ENCODE assay signal across 8 cellular contexts in the genomic region with DNA sequence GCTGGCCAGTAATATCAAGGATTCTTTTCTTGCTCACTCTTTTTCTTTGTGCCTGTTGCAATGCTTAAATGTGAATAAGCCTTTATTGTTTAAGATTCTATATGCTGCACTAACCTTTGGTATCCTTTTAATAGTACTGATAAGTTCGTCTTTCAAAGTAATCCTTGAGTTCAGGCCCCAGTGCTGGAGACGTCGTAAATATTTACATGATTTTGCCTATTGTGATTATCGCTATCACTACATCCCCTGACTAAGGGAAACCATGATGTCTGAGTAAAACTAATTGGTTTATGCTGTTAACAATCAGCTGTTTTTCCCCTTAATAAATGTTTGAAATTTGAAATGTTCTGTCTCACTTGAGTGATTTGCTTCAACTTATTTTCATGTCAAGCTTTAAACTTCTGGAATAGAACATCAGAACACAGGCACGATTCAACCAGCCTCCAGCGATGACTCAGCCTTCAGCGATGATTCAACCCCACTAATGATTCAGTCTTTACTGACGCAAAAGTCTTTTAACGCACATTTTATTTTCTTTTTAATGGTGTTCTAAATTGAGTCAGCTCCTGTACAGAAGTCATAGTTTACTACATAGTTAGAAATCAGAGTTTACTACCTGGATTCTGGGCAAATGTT. TPM values are rescaled to one million over a fixed set of nuclear protein-coding genes. Genes with fewer than 3 reads are reported as not detected.
DNase-seq lines count a peak whose midpoint lies in the region; ATAC-seq, FAIRE-seq and TF ChIP-seq lines count a peak whose summit lies in the region.

No MANE protein-coding gene starts in this region.

- no peak for TF ChIP-seq CTCF in lower lobe of right lung (IDR thresholded peaks at IDR 0.05)

- peaks cover 6% of the 10 kb centered on the region for H3K9me3 Mint-ChIP-seq in activated T-helper 17 cell treated with anti-CD3 and anti-CD28 coated beads, Interleukin-2, amount 50 U/mL, for 72 hours

- peak; percentile 76 for FAIRE-seq in frontal cortex (lab: Jason Lieb, UNC)

- H3K36me3 ChIP-seq in lower lobe of right lung, result no peaks in the 10 kb centered on the region

- no peak overlapping the region for H3K27ac ChIP-seq in lower lobe of right lung

- H3K4me1 Mint-ChIP-seq in activated T-helper 17 cell treated with anti-CD3 and anti-CD28 coated beads, Interleukin-2, amount 50 U/mL, for 72 hours, result peaks cover 28% of the 10 kb centered on the region

- ATAC-seq in activated T-helper 17 cell treated with anti-CD3 and anti-CD28 coated beads, Interleukin-2, amount 50 U/mL, for 72 hours (replicated peaks), result peak; percentile 83
- ATAC-seq in GM21786 (IDR thresholded peaks at IDR 0.05; ENCODE audit: unreplicated experiment), result no peak
- no peak for ATAC-seq in lower lobe of right lung

- intact Hi-C loops in lower lobe of right lung (cut with DNase I), result no loop called here

- H3K4me3 ChIP-seq in lower lobe of right lung, result no peak overlapping the region

- H3K4me3 Mint-ChIP-seq in activated T-helper 17 cell treated with anti-CD3 and anti-CD28 coated beads, Interleukin-2, amount 50 U/mL, for 72 hours, result peak overlapping the region; percentile 81

- H3K4me1 ChIP-seq in lower lobe of right lung, result peaks cover 15% of the 10 kb centered on the region

- H3K27me3 Mint-ChIP-seq in activated T-helper 17 cell treated with anti-CD3 and anti-CD28 coated beads, Interleukin-2, amount 50 U/mL, for 72 hours, result no peaks in the 10 kb centered on the region

- H3K27me3 ChIP-seq in lower lobe of right lung (ENCODE audit: low read depth), result no peaks in the 10 kb centered on the region

- H3K36me3 Mint-ChIP-seq in activated T-helper 17 cell treated with anti-CD3 and anti-CD28 coated beads, Interleukin-2, amount 50 U/mL, for 72 hours (ENCODE audit: low read depth), result peaks cover 87% of the 10 kb centered on the region

- peak; percentile 82 for DNase-seq in Ammon's horn (ENCODE audit: low spot score)
- DNase-seq in NCI-H226, result peak; percentile 81
- DNase-seq in frontal cortex (ENCODE audit: low spot score in 2 of 2), result peak in 1 of 2 donors; percentile 61
- DNase-seq in stimulated activated CD4-positive, alpha-beta T cell treated with anti-CD3 and anti-CD28 coated beads, Interleukin-1b, Interleukin-23, amount 100 ng/mL, for 4 hours (ENCODE audit: low read depth in 2 of 2), result peak; percentile 42 to 65
- no peak for DNase-seq in COR-L47 (lab: John Stamatoyannopoulos, UW)
- DNase-seq in lower lobe of right lung, result no peak

- no peaks in the 10 kb centered on the region for H3K9me3 ChIP-seq in lower lobe of right lung

- H3K27ac Mint-ChIP-seq in activated T-helper 17 cell treated with anti-CD3 and anti-CD28 coated beads, Interleukin-2, amount 50 U/mL, for 72 hours, result peak overlapping the region; percentile 92

RNA-seq across cellular contexts. Expression of a gene that starts 3.9 kb away (rescaled TPM):
- total RNA-seq in activated T-helper 17 cell treated with anti-CD3 and anti-CD28 coated beads, Interleukin-2, amount 50 U/mL, for 72 hours, result 10 to 100 TPM; 64.9 to 76.5 TPM
- total RNA-seq in frontal cortex (2.9 TPM), lower lobe of right lung (54.4 TPM)

RNA-seq across cellular contexts. Expression of a gene that starts 20.1 kb away (rescaled TPM):
- total RNA-seq in activated T-helper 17 cell treated with anti-CD3 and anti-CD28 coated beads, Interleukin-2, amount 50 U/mL, for 72 hours, result 10 to 100 TPM; 21.4 to 42.0 TPM
- total RNA-seq in frontal cortex (23.6 TPM), lower lobe of right lung (10.6 TPM)

Comparison
In these comparisons a context has a peak if more than half of its experiments do, and no peak if none do; other contexts are left out.
1. DNase-seq: peak in Ammon's horn (single experiment), NCI-H226 (single experiment) and stimulated activated CD4-positive, alpha-beta T cell treated with anti-CD3 and anti-CD28 coated beads, Interleukin-1b, Interleukin-23, amount 100 ng/mL, for 4 hours (2 of 2); none in COR-L47 (single experiment) and lower lobe of right lung (single experiment).
2. RNA of a gene that starts 3.9 kb away (total RNA-seq): 64.9 to 76.5 TPM in activated T-helper 17 cell treated with anti-CD3 and anti-CD28 coated beads, Interleukin-2, amount 50 U/mL, for 72 hours and 54.4 TPM in lower lobe of right lung (single experiment); 2.9 TPM in frontal cortex (single experiment); every median in the first group is over 10 times any median in the second.